In the genomic region with DNA sequence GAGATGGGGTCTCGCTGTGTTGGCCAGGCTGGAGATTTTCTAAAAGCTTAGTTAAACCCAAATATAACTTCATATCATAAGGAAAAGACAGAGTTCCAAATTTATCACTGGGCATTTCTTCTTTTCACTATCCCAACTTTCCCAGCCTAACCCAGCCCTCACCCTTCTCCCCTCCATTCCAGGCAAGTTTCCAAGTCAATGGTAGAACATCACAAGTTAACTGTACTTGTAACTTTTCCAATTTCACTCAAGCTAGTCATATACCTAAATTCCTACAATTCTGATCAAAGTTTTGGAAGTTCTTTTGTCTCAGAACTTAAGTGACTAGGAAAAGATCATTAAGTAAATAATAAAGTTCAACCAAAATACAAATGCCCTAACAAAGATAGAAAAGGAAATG, we compare ENCODE assay signal across 23 cellular contexts.
DNase-seq lines count a peak whose midpoint lies in the region; ATAC-seq and TF ChIP-seq lines count a peak whose summit lies in the region.
"Had no signal": no experiment of that assay in that cellular context is flagged by ENCODE, and none has a peak within 500 bp of the region (broad histone marks: within the 10 kb centered on the region; RNA-seq: fewer than 3 reads in every experiment).

No MANE protein-coding gene starts in this region.

- H3K4me1 Mint-ChIP-seq in activated T-helper 17 cell treated with anti-CD3 and anti-CD28 coated beads, Interleukin-2, amount 50 U/mL, for 72 hours = peaks cover 11% of the 10 kb centered on the region

- peaks cover 15% of the 10 kb centered on the region for H3K36me3 Mint-ChIP-seq in activated T-helper 17 cell treated with anti-CD3 and anti-CD28 coated beads, Interleukin-2, amount 50 U/mL, for 72 hours (ENCODE audit: low read depth)

- no peak for TF ChIP-seq CTCF in AG10803 (conservative IDR thresholded peaks at IDR 0.05; ENCODE audit: low read length)
- no peak for TF ChIP-seq CTCF in choroid plexus epithelial cell (conservative IDR thresholded peaks at IDR 0.05; ENCODE audit: low read depth, low read length)
- no peak for TF ChIP-seq CTCF in fibroblast of the aortic adventitia (IDR thresholded peaks at IDR 0.05; ENCODE audit: insufficient read depth, low read length)
- no peak for TF ChIP-seq CTCF in gastrocnemius medialis (IDR thresholded peaks at IDR 0.05 in 4 of 5, conservative IDR thresholded peaks at IDR 0.05 in 1 of 5)

- no peaks in the 10 kb centered on the region for H3K9me3 ChIP-seq in gastrocnemius medialis
- H3K9me3 ChIP-seq: BE2C, MG63 had no signal

- peaks cover 9% of the 10 kb centered on the region in 2 donors for H3K4me1 ChIP-seq in gastrocnemius medialis

- H3K27ac Mint-ChIP-seq in activated T-helper 17 cell treated with anti-CD3 and anti-CD28 coated beads, Interleukin-2, amount 50 U/mL, for 72 hours = peak overlapping the region; percentile 15

- H3K9me3 Mint-ChIP-seq in activated T-helper 17 cell treated with anti-CD3 and anti-CD28 coated beads, Interleukin-2, amount 50 U/mL, for 72 hours = no peaks in the 10 kb centered on the region
- H3K9me3 Mint-ChIP-seq: CD4-positive, CD25-positive, alpha-beta regulatory T cell had no signal

- H3K4me3 Mint-ChIP-seq in activated T-helper 17 cell treated with anti-CD3 and anti-CD28 coated beads, Interleukin-2, amount 50 U/mL, for 72 hours = no peak overlapping the region
- H3K4me3 Mint-ChIP-seq: CD4-positive, CD25-positive, alpha-beta regulatory T cell had no signal

- H3K4me3 ChIP-seq in AG10803 (ENCODE audit: low read length) = no peak overlapping the region
- no peak overlapping the region for H3K4me3 ChIP-seq in choroid plexus epithelial cell (ENCODE audit: low read depth, low read length)
- H3K4me3 ChIP-seq in fibroblast of the aortic adventitia (ENCODE audit: low read depth, low read length) = no peak overlapping the region
- no peak overlapping the region for H3K4me3 ChIP-seq in gastrocnemius medialis
- H3K4me3 ChIP-seq: GM23248, MG63 had no signal

- TF ChIP-seq POLR2A in gastrocnemius medialis (IDR thresholded peaks at IDR 0.05) = no peak

- no peak overlapping the region for H3K27ac ChIP-seq in gastrocnemius medialis
- H3K27ac ChIP-seq: GM23248 had no signal

- in situ Hi-C loops in gastrocnemius medialis (cut with MboI; ENCODE audit: low sequenced_read_pairs in 4 of 4) = no loop called here

- no peak for ATAC-seq in activated T-helper 17 cell treated with anti-CD3 and anti-CD28 coated beads, Interleukin-2, amount 50 U/mL, for 72 hours (replicated peaks)
- ATAC-seq in gastrocnemius medialis (no peak), GM18868 (IDR thresholded peaks at IDR 0.05; ENCODE audit: unreplicated experiment) (no peak)
- ATAC-seq: PC-3 had no signal

- intact Hi-C loops in gastrocnemius medialis (cut with DNase I; ENCODE audit: low total_unique reads) = no loop called here

- peaks cover 0 to 6% of the 10 kb centered on the region in 2 donors for H3K36me3 ChIP-seq in gastrocnemius medialis
- H3K36me3 ChIP-seq: BE2C had no signal

- no peaks in the 10 kb centered on the region for H3K27me3 ChIP-seq in gastrocnemius medialis
- H3K27me3 ChIP-seq: BE2C, MG63 had no signal

- no peaks in the 10 kb centered on the region for H3K27me3 Mint-ChIP-seq in activated T-helper 17 cell treated with anti-CD3 and anti-CD28 coated beads, Interleukin-2, amount 50 U/mL, for 72 hours
- H3K27me3 Mint-ChIP-seq: CD4-positive, CD25-positive, alpha-beta regulatory T cell had no signal

- DNase-seq in AG10803 (ENCODE audit: low read depth) (peak; percentile 7), choroid plexus epithelial cell (ENCODE audit: low read depth) (peak; percentile 48), fibroblast of the aortic adventitia (ENCODE audit: low read depth) (peak; percentile 50), KG1 (lab: John Stamatoyannopoulos, UW) (no peak), gastrocnemius medialis (no peak)
- DNase-seq: BE2C; CD4-positive, CD25-positive, alpha-beta regulatory T cell; COR-L47; GDM1; GM23248; HCEC 1CT; MG63; NCI-H1048; NCI-H1436; NCI-H1930; NCI-H226; NCI-H524; NCI-H82; PC-3; RPMI8226; SIG-M5 had no signal

Comparison
In these comparisons a context has a peak if more than half of its experiments do, and no peak if none do; other contexts are left out.
1. DNase-seq: peak in AG10803 (single experiment), choroid plexus epithelial cell (single experiment) and fibroblast of the aortic adventitia (single experiment); none in KG1 (single experiment) and gastrocnemius medialis (0 of 2).